Comparison of ENCODE assay signal across 9 cellular contexts in genomic region chr14:61246721-61247120, GRCh38. TPM values are rescaled to one million over a fixed set of nuclear protein-coding genes. Genes with fewer than 3 reads are reported as not detected.
"Had no signal": no experiment of that assay in that cellular context is flagged by ENCODE, and none has a peak within 500 bp of the region (broad histone marks: within the 10 kb centered on the region; RNA-seq: fewer than 3 reads in every experiment).

No MANE protein-coding gene starts in this region.

- FAIRE-seq: H1, H54, K562 had no signal

- H3K27ac ChIP-seq: HL-60 had no signal

- H3K27ac Mint-ChIP-seq: GM23338, H9 had no signal

- H3K4me3 ChIP-seq: GM23338, K562 had no signal

- ATAC-seq: GM23338, K562 had no signal

- H3K4me2 ChIP-seq: GM23338 had no signal

- H2AFZ ChIP-seq: GM23338 had no signal

- DNase-seq: H9, HCEC 1CT, KG1 had no signal

- H3K4me3 Mint-ChIP-seq: GM23338, H9 had no signal

RNA-seq across cellular contexts. Expression of gene TMEM30B, which starts 34.4 kb away (rescaled TPM):
- total RNA-seq: HT1080 had no signal
- polyA plus RNA-seq: K562 had no signal
